Comparison of ENCODE assay signal across 17 cellular contexts in the genomic region with DNA sequence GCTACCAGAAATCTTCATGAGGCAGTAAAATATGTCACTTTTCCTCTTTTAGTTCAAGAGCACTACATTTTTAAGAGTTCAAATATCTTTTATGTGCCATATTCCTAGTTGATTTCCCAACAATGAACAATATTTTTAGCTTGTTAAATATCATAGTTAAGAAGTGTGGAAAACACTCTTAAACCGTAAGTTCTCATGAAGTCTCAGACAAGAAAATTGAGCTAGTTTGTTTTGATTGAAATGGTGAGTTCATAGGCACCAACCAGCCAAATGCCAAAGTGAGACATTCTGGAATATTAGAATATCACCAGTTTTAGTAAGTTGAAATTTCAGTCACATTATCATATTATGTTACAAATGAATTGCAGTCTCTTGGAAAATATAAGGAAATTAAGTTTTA.
DNase-seq lines count a peak whose midpoint lies in the region; ATAC-seq and TF ChIP-seq lines count a peak whose summit lies in the region.
"Had no signal": no experiment of that assay in that cellular context is flagged by ENCODE, and none has a peak within 500 bp of the region (broad histone marks: within the 10 kb centered on the region; RNA-seq: fewer than 3 reads in every experiment).

No MANE protein-coding gene starts in this region.

- no peak overlapping the region for H3K9ac ChIP-seq in SK-N-MC (ENCODE audit: insufficient read length)
- H3K9ac ChIP-seq: GM23248 had no signal

- H3K27me3 ChIP-seq in left lung = no peaks in the 10 kb centered on the region
- no peaks in the 10 kb centered on the region for H3K27me3 ChIP-seq in Caco-2 (replicated peaks; ENCODE audit: control insufficient read depth, insufficient read depth, low read length)

- H3K4me3 Mint-ChIP-seq in mesothelial cell of epicardium = no peak overlapping the region
- H3K4me3 Mint-ChIP-seq in naive thymus-derived CD8-positive, alpha-beta T cell = no peak overlapping the region
- no peak overlapping the region for H3K4me3 Mint-ChIP-seq in stimulated activated naive CD8-positive, alpha-beta T cell treated with anti-CD3 and anti-CD28 coated beads, Interleukin-15, amount 100 ng/mL, for 72 hours
- no peak overlapping the region for H3K4me3 Mint-ChIP-seq in Caco-2 (ENCODE audit: unreplicated experiment)
- H3K4me3 Mint-ChIP-seq: CD4-positive, alpha-beta memory T cell; H9 had no signal

- H3K9me3 Mint-ChIP-seq in mesothelial cell of epicardium (peaks cover 17% of the 10 kb centered on the region), Caco-2 (ENCODE audit: unreplicated experiment) (no peaks in the 10 kb centered on the region)
- H3K9me3 Mint-ChIP-seq in naive thymus-derived CD8-positive, alpha-beta T cell = peaks cover 0 to 10% (median 0%) of the 10 kb centered on the region in 9 donors
- no peaks in the 10 kb centered on the region for H3K9me3 Mint-ChIP-seq in stimulated activated naive CD8-positive, alpha-beta T cell treated with anti-CD3 and anti-CD28 coated beads, Interleukin-15, amount 100 ng/mL, for 72 hours
- H3K9me3 Mint-ChIP-seq: H9 had no signal

- intact Hi-C loops in left lung (cut with DNase I) (no loop called here), Caco-2 (cut with micrococcal nuclease; ENCODE audit: unreplicated experiment) (no loop called here)

- H3K27ac Mint-ChIP-seq in mesothelial cell of epicardium = peak overlapping the region; percentile 96
- no peak overlapping the region for H3K27ac Mint-ChIP-seq in naive thymus-derived CD8-positive, alpha-beta T cell
- H3K27ac Mint-ChIP-seq in stimulated activated naive CD8-positive, alpha-beta T cell treated with anti-CD3 and anti-CD28 coated beads, Interleukin-15, amount 100 ng/mL, for 72 hours = no peak overlapping the region
- no peak overlapping the region for H3K27ac Mint-ChIP-seq in Caco-2 (ENCODE audit: unreplicated experiment)
- H3K27ac Mint-ChIP-seq: CD4-positive, alpha-beta memory T cell; H9 had no signal

- ATAC-seq in left lung = peak; percentile 76
- no peak for ATAC-seq in naive thymus-derived CD8-positive, alpha-beta T cell
- ATAC-seq in stimulated activated naive CD8-positive, alpha-beta T cell treated with anti-CD3 and anti-CD28 coated beads, Interleukin-15, amount 100 ng/mL, for 72 hours = no peak
- ATAC-seq: GM12878, HCT116 had no signal

- no peak for TF ChIP-seq CTCF in left lung (IDR thresholded peaks at IDR 0.05)
- no peak for TF ChIP-seq CTCF in mesothelial cell of epicardium (IDR thresholded peaks at IDR 0.05; ENCODE audit: unreplicated experiment)
- TF ChIP-seq CTCF in Caco-2 (IDR thresholded peaks at IDR 0.05; ENCODE audit: insufficient read depth in 1 of 2, low read depth in 1 of 2, low read length in 1 of 2, severe bottlenecking in 1 of 2, unreplicated experiment in 1 of 2) = no peak

- BruUV-seq in Caco-2 (replicated peaks; lab: Mats Ljungman, UMichigan) = no TSS peak

- H3K9me3 ChIP-seq in SK-N-MC (ENCODE audit: low read depth, low read length) (no peaks in the 10 kb centered on the region), left lung (no peaks in the 10 kb centered on the region), Caco-2 (no peaks in the 10 kb centered on the region)

- H3K4me1 Mint-ChIP-seq in mesothelial cell of epicardium = peaks cover 39% of the 10 kb centered on the region
- no peaks in the 10 kb centered on the region for H3K4me1 Mint-ChIP-seq in naive thymus-derived CD8-positive, alpha-beta T cell
- no peaks in the 10 kb centered on the region for H3K4me1 Mint-ChIP-seq in stimulated activated naive CD8-positive, alpha-beta T cell treated with anti-CD3 and anti-CD28 coated beads, Interleukin-15, amount 100 ng/mL, for 72 hours
- no peaks in the 10 kb centered on the region for H3K4me1 Mint-ChIP-seq in Caco-2 (ENCODE audit: low read depth, unreplicated experiment)
- H3K4me1 Mint-ChIP-seq: CD4-positive, alpha-beta memory T cell; H9 had no signal

- no peaks in the 10 kb centered on the region for H3K27me3 Mint-ChIP-seq in mesothelial cell of epicardium (ENCODE audit: low read depth)
- peaks cover 0 to 4% (median 0%) of the 10 kb centered on the region in 5 donors for H3K27me3 Mint-ChIP-seq in naive thymus-derived CD8-positive, alpha-beta T cell
- H3K27me3 Mint-ChIP-seq in stimulated activated naive CD8-positive, alpha-beta T cell treated with anti-CD3 and anti-CD28 coated beads, Interleukin-15, amount 100 ng/mL, for 72 hours = no peaks in the 10 kb centered on the region
- peaks cover 4% of the 10 kb centered on the region for H3K27me3 Mint-ChIP-seq in Caco-2 (ENCODE audit: insufficient read depth, unreplicated experiment)
- H3K27me3 Mint-ChIP-seq: CD4-positive, alpha-beta memory T cell had no signal

- H3K27ac ChIP-seq in SK-N-MC (peak overlapping the region; percentile 70), left lung (peak overlapping the region in 1 of 2 donors; percentile 61)
- H3K27ac ChIP-seq: GM23248 had no signal

- DNase-seq in SK-N-MC (ENCODE audit: low read depth, low spot score) = no peak
- no peak for DNase-seq in left lung
- no peak for DNase-seq in mesothelial cell of epicardium (ENCODE audit: low spot score in 2 of 2, unreplicated experiment in 2 of 2)
- no peak for DNase-seq in naive thymus-derived CD8-positive, alpha-beta T cell
- DNase-seq in stimulated activated naive CD8-positive, alpha-beta T cell treated with anti-CD3 and anti-CD28 coated beads, Interleukin-15, amount 100 ng/mL, for 72 hours = no peak
- no peak for DNase-seq in amygdala (lab: John Stamatoyannopoulos, UW)
- no peak for DNase-seq in Caco-2
- DNase-seq: C1 segment of cervical spinal cord; CD4-positive, alpha-beta memory T cell; COR-L47; DMS153; DND-41; GDM1; GM23248; H9 had no signal

- H3K36me3 ChIP-seq in SK-N-MC (ENCODE audit: insufficient read depth, low read length) (no peaks in the 10 kb centered on the region), left lung (no peaks in the 10 kb centered on the region), Caco-2 (ENCODE audit: control insufficient read depth, insufficient read depth, low read length) (no peaks in the 10 kb centered on the region)

- CTCF ChIA-PET in Caco-2 (lab: Charles Lee) = no interaction called here

- H3K36me3 Mint-ChIP-seq in mesothelial cell of epicardium (peaks cover 2% of the 10 kb centered on the region), Caco-2 (ENCODE audit: insufficient read depth, unreplicated experiment) (no peaks in the 10 kb centered on the region)
- H3K36me3 Mint-ChIP-seq in naive thymus-derived CD8-positive, alpha-beta T cell = no peaks in the 10 kb centered on the region
- H3K36me3 Mint-ChIP-seq: CD4-positive, alpha-beta memory T cell had no signal

- H3K4me1 ChIP-seq in left lung = no peaks in the 10 kb centered on the region
- H3K4me1 ChIP-seq in Caco-2 = no peaks in the 10 kb centered on the region

- H3K4me3 ChIP-seq in SK-N-MC (no peak overlapping the region), left lung (no peak overlapping the region), Caco-2 (ENCODE audit: low read depth, low read length) (no peak overlapping the region)
- H3K4me3 ChIP-seq: GM12878, GM23248 had no signal

- POLR2A ChIA-PET in naive thymus-derived CD8-positive, alpha-beta T cell (lab: Charles Lee) = no interaction called here
- POLR2A ChIA-PET in Caco-2 (lab: Charles Lee) = no interaction called here
